11 cellular contexts compared by ENCODE assay signal in the genomic region with DNA sequence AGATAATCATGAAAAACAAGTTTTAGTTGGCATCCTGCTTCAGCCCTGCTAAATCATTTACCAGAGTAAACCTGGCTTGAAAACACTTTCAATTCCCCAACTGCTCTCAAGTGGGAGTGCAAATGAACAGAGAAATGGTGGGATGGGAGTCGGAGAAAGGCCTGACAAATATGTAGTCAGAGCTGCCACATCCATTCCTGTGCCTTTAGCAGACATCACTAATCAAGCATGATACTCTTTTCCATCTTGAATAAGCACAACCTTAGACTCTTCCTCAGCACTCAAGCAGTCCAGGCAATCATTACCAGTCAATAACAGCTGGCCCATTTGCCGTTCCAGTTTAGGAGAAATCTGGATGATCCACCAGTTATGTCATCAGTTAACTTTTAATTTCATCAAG.
DNase-seq lines count a peak whose midpoint lies in the region; ATAC-seq and TF ChIP-seq lines count a peak whose summit lies in the region.
"Had no signal": no experiment of that assay in that cellular context is flagged by ENCODE, and none has a peak within 500 bp of the region (broad histone marks: within the 10 kb centered on the region; RNA-seq: fewer than 3 reads in every experiment).

No MANE protein-coding gene starts in this region.

- no peak for TF ChIP-seq CTCF in lower lobe of right lung (IDR thresholded peaks at IDR 0.05)
- no peak for TF ChIP-seq CTCF in osteocyte (IDR thresholded peaks at IDR 0.05)

- DNase-seq in stimulated activated CD4-positive, alpha-beta T cell treated with anti-CD3 and anti-CD28 coated beads, Interleukin-15, amount 100 ng/mL, for 24 hours, result peak; percentile 15
- DNase-seq in stimulated activated CD4-positive, alpha-beta T cell treated with anti-CD3 and anti-CD28 coated beads, Interleukin-2, amount 100 ng/mL, for 24 hours, result no peak
- DNase-seq in activated CD4-positive, alpha-beta memory T cell treated with anti-CD3 and anti-CD28 coated beads for 36 hours, result no peak
- DNase-seq in lower lobe of right lung, result no peak
- DNase-seq in GM19240 (ENCODE audit: insufficient read length, low spot score), result no peak
- DNase-seq in osteocyte (ENCODE audit: extremely low spot score, unreplicated experiment), result no peak
- no peak for DNase-seq in anterior cingulate cortex (lab: John Stamatoyannopoulos, UW)
- DNase-seq: AML-193, NCI-H526 had no signal

- H3K36me3 ChIP-seq in lower lobe of right lung, result no peaks in the 10 kb centered on the region

- H3K36me3 Mint-ChIP-seq in activated CD4-positive, alpha-beta memory T cell treated with anti-CD3 and anti-CD28 coated beads for 36 hours, result peaks cover 7% of the 10 kb centered on the region
- no peaks in the 10 kb centered on the region for H3K36me3 Mint-ChIP-seq in osteocyte (ENCODE audit: unreplicated experiment)

- H3K4me3 Mint-ChIP-seq in activated CD4-positive, alpha-beta memory T cell treated with anti-CD3 and anti-CD28 coated beads for 36 hours, result peak overlapping the region; percentile 58
- no peak overlapping the region for H3K4me3 Mint-ChIP-seq in osteocyte (ENCODE audit: unreplicated experiment)

- H3K9me3 ChIP-seq in lower lobe of right lung, result no peaks in the 10 kb centered on the region

- H3K27ac Mint-ChIP-seq in activated CD4-positive, alpha-beta memory T cell treated with anti-CD3 and anti-CD28 coated beads for 36 hours, result peak overlapping the region; percentile 94
- H3K27ac Mint-ChIP-seq in osteocyte (ENCODE audit: unreplicated experiment), result no peak overlapping the region

- peaks cover 86% of the 10 kb centered on the region for H3K4me1 ChIP-seq in lower lobe of right lung

- CTCF ChIA-PET in activated CD4-positive, alpha-beta memory T cell treated with anti-CD3 and anti-CD28 coated beads for 36 hours (lab: Charles Lee), result interaction anchor here (0.8 to 4.2 kb wide), 7 partner anchors 11 to 102 kb away, joined by 3 to 29 read pairs (median 11); no protein-coding TSS in a partner anchor

- H3K27me3 ChIP-seq in lower lobe of right lung (ENCODE audit: low read depth), result no peaks in the 10 kb centered on the region

- ATAC-seq in lower lobe of right lung, result peak; percentile 39 to 61
- ATAC-seq in GM19452 (IDR thresholded peaks at IDR 0.05; ENCODE audit: unreplicated experiment), result no peak
- ATAC-seq: HCT116 had no signal

- H3K9me3 Mint-ChIP-seq in activated CD4-positive, alpha-beta memory T cell treated with anti-CD3 and anti-CD28 coated beads for 36 hours, result no peaks in the 10 kb centered on the region
- no peaks in the 10 kb centered on the region for H3K9me3 Mint-ChIP-seq in osteocyte (ENCODE audit: unreplicated experiment)

- intact Hi-C loops in activated CD4-positive, alpha-beta memory T cell treated with anti-CD3 and anti-CD28 coated beads for 36 hours (cut with micrococcal nuclease), result loop anchor here (1.0 to 10.0 kb wide), 8 partner anchors 8 to 1674 kb away; a partner anchor contains a TSS
- intact Hi-C loops in lower lobe of right lung (cut with DNase I), result no loop called here

- peaks cover 98% of the 10 kb centered on the region for H3K4me1 Mint-ChIP-seq in activated CD4-positive, alpha-beta memory T cell treated with anti-CD3 and anti-CD28 coated beads for 36 hours (ENCODE audit: low read depth)
- H3K4me1 Mint-ChIP-seq in osteocyte (ENCODE audit: unreplicated experiment), result peaks cover 32% of the 10 kb centered on the region

- peak overlapping the region; percentile 79 for H3K27ac ChIP-seq in lower lobe of right lung

- no peaks in the 10 kb centered on the region for H3K27me3 Mint-ChIP-seq in activated CD4-positive, alpha-beta memory T cell treated with anti-CD3 and anti-CD28 coated beads for 36 hours
- no peaks in the 10 kb centered on the region for H3K27me3 Mint-ChIP-seq in osteocyte (ENCODE audit: unreplicated experiment)

- no peak overlapping the region for H3K4me3 ChIP-seq in lower lobe of right lung

- POLR2A ChIA-PET in activated CD4-positive, alpha-beta memory T cell treated with anti-CD3 and anti-CD28 coated beads for 36 hours (lab: Charles Lee), result interaction anchor here (0.5 to 5.3 kb wide), 9 partner anchors 9 to 102 kb away, joined by 3 to 33 read pairs (median 4); a partner anchor contains a TSS
